ENCODE assay signal across 18 cellular contexts in the genomic region with DNA sequence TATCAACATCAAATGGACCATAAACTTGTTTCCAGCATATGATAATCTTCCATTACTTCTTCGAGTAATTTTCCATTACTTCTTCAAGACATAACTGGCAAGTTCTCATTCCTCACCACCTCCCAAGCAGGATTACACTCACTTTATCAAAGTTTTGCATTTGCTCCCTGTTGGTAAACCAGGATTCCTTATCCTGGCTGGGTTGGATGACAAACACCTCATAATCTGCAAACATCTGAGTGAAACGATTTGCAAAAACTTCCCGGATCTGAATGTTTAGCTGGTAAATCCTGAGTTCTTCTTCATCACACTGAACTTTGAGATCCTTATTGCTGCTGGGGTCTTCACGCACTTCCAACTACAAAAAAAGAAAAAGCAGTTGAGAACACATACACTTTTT.
DNase-seq lines count a peak whose midpoint lies in the region; TF ChIP-seq lines count a peak whose summit lies in the region.
"Had no signal": no experiment of that assay in that cellular context is flagged by ENCODE, and none has a peak within 500 bp of the region (broad histone marks: within the 10 kb centered on the region; RNA-seq: fewer than 3 reads in every experiment).

No MANE protein-coding gene starts in this region.

- no peak overlapping the region for H2AFZ ChIP-seq in mammary epithelial cell (ENCODE audit: low read depth, low read length)
- H2AFZ ChIP-seq in trophoblast cell (ENCODE audit: insufficient read depth, low read length, poor library complexity), result no peak overlapping the region

- H4K91ac ChIP-seq in trophoblast cell (ENCODE audit: low read depth, low read length), result no peak overlapping the region

- intact Hi-C loops in mammary epithelial cell (cut with micrococcal nuclease), result no loop called here
- intact Hi-C loops in MCF 10A (cut with micrococcal nuclease), result no loop called here

- H3K4me2 ChIP-seq in mammary epithelial cell (ENCODE audit: insufficient read depth, low read depth, low read length) (no peak overlapping the region), trophoblast cell (ENCODE audit: low read length) (no peak overlapping the region)
- H3K4me2 ChIP-seq: BLaER1 treated with 17β-estradiol and CSF1 and Interleukin-3, amounts not matched to agents 10 nM and 100 nM had no signal

- H3K4me3 Mint-ChIP-seq in MCF 10A (ENCODE audit: unreplicated experiment) (no peak overlapping the region), endodermal cell (peak overlapping the region; percentile 4)
- H3K4me3 Mint-ChIP-seq: B cell; CD8-positive, alpha-beta T cell; H9 had no signal

- no peak overlapping the region for H3K18ac ChIP-seq in trophoblast cell (ENCODE audit: low read length)

- CTCF ChIA-PET in mammary epithelial cell (lab: Charles Lee; ENCODE audit: low non-redundant PET) (no interaction called here), MCF 10A (lab: Yijun Ruan, JAX) (interaction anchor here (0.6 kb wide), 1 partner anchor 19 kb away, joined by 3 read pairs; no protein-coding TSS in a partner anchor)

- dilution Hi-C loops in mammary epithelial cell (cut with HindIII; ENCODE audit: low sequenced_read_pairs), result no loop called here

- H4K8ac ChIP-seq in trophoblast cell (ENCODE audit: low read depth, low read length), result no peak overlapping the region

- no peak overlapping the region for H2BK12ac ChIP-seq in trophoblast cell (ENCODE audit: low read length)

- no peaks in the 10 kb centered on the region for H3K9me3 Mint-ChIP-seq in MCF 10A (ENCODE audit: unreplicated experiment)
- no peaks in the 10 kb centered on the region for H3K9me3 Mint-ChIP-seq in endodermal cell
- H3K9me3 Mint-ChIP-seq: CD8-positive, alpha-beta T cell; H9 had no signal

- H3K9ac ChIP-seq in mammary epithelial cell (ENCODE audit: insufficient read depth, low read length) (no peak overlapping the region), endodermal cell (ENCODE audit: extremely low read depth, low read length, poor library complexity, severe bottlenecking) (peak overlapping the region; percentile 22), trophoblast cell (ENCODE audit: low read length) (no peak overlapping the region)
- H3K9ac ChIP-seq: BLaER1 treated with 17β-estradiol and CSF1 and Interleukin-3, amounts not matched to agents 10 nM and 100 nM had no signal

- H4K12ac ChIP-seq in trophoblast cell (ENCODE audit: low read depth, low read length), result no peak overlapping the region

- no peak overlapping the region for H3K14ac ChIP-seq in trophoblast cell (ENCODE audit: low read length)

- no peak for DNase-seq in mammary epithelial cell
- no peak for DNase-seq in MCF 10A (ENCODE audit: unreplicated experiment)
- DNase-seq in endodermal cell, result no peak
- peak; percentile 72 to 92 for DNase-seq in trophoblast cell
- DNase-seq in NCI-H510A treated with DMSO at 0.1 percent for 48 hours (lab: John Stamatoyannopoulos, UW), result no peak
- DNase-seq in suprapubic skin (ENCODE audit: low spot score in 2 of 2), result no peak
- no peak for DNase-seq in retina
- DNase-seq: 8988T; CD8-positive, alpha-beta T cell; DMS 273 treated with DMSO at 0.1 percent for 48 hours; DMS53; DND-41; EL; GOT3; H9 had no signal

- BruUV-seq in mammary epithelial cell (replicated peaks; lab: Mats Ljungman, UMichigan) (TSS peak; percentile 20), MCF 10A (replicated peaks; lab: Mats Ljungman, UMichigan) (no TSS peak)

- H3K9me3 ChIP-seq in mammary epithelial cell (replicated peaks; ENCODE audit: insufficient read depth, low read length) (no peaks in the 10 kb centered on the region), endodermal cell (ENCODE audit: control insufficient read depth, low read length) (no peaks in the 10 kb centered on the region), trophoblast cell (ENCODE audit: insufficient read depth, low read depth, low read length) (no peaks in the 10 kb centered on the region), suprapubic skin (no peaks in the 10 kb centered on the region)

- no peak for TF ChIP-seq EP300 in suprapubic skin (IDR thresholded peaks at IDR 0.05)

- no peak overlapping the region for H2AK5ac ChIP-seq in trophoblast cell (ENCODE audit: low read length)

- no peaks in the 10 kb centered on the region for H3K27me3 ChIP-seq in mammary epithelial cell (ENCODE audit: insufficient read depth, low read length)
- no peaks in the 10 kb centered on the region for H3K27me3 ChIP-seq in endodermal cell (ENCODE audit: control insufficient read depth, insufficient read depth, low read length, poor library complexity, severe bottlenecking)
- H3K27me3 ChIP-seq in trophoblast cell (ENCODE audit: insufficient read depth, low read length), result no peaks in the 10 kb centered on the region
- H3K27me3 ChIP-seq in suprapubic skin, result no peaks in the 10 kb centered on the region
- H3K27me3 ChIP-seq: BLaER1 treated with 17β-estradiol and CSF1 and Interleukin-3, amounts not matched to agents 10 nM and 100 nM had no signal

- TF ChIP-seq POLR2A in suprapubic skin (IDR thresholded peaks at IDR 0.05), result no peak

- H3K79me1 ChIP-seq in trophoblast cell (ENCODE audit: low read length), result peaks cover 4% of the 10 kb centered on the region

- H3K4me3 ChIP-seq in mammary epithelial cell (replicated peaks in 1 of 3; ENCODE audit: insufficient read depth in 1 of 3, low read depth in 2 of 3, low read length in 3 of 3) (no peak overlapping the region), endodermal cell (ENCODE audit: low read length) (peak overlapping the region; percentile 34), trophoblast cell (ENCODE audit: low read depth, low read length) (no peak overlapping the region), suprapubic skin (no peak overlapping the region)
- H3K4me3 ChIP-seq: BLaER1 treated with 17β-estradiol and CSF1 and Interleukin-3, amounts not matched to agents 10 nM and 100 nM; GM12878 had no signal

- H3K4ac ChIP-seq in trophoblast cell (ENCODE audit: low read depth, low read length), result no peak overlapping the region

- H3K27me3 Mint-ChIP-seq in MCF 10A (ENCODE audit: insufficient read depth, unreplicated experiment) (no peaks in the 10 kb centered on the region), endodermal cell (ENCODE audit: insufficient read depth) (no peaks in the 10 kb centered on the region)
- H3K27me3 Mint-ChIP-seq: B cell had no signal

- TF ChIP-seq CTCF in mammary epithelial cell (conservative IDR thresholded peaks at IDR 0.05 in 1 of 2, IDR thresholded peaks at IDR 0.05 in 1 of 2; ENCODE audit: extremely low read depth in 1 of 2, insufficient read depth in 1 of 2, low read depth in 1 of 2, low read length in 2 of 2) (no peak), MCF 10A (IDR thresholded peaks at IDR 0.05; ENCODE audit: unreplicated experiment) (no peak), endodermal cell (conservative IDR thresholded peaks at IDR 0.05) (no peak), suprapubic skin (IDR thresholded peaks at IDR 0.05) (no peak)

- no peak overlapping the region for H2BK5ac ChIP-seq in trophoblast cell (ENCODE audit: low read depth, low read length, poor library complexity)

- H3K27ac ChIP-seq in mammary epithelial cell (ENCODE audit: insufficient read depth, low read depth, low read length) (no peak overlapping the region), endodermal cell (ENCODE audit: low read depth, low read length) (peak overlapping the region; percentile 33), trophoblast cell (ENCODE audit: low read depth, low read length) (no peak overlapping the region), suprapubic skin (no peak overlapping the region)
- H3K27ac ChIP-seq: BLaER1 treated with 17β-estradiol and CSF1 and Interleukin-3, amounts not matched to agents 10 nM and 100 nM had no signal

- H3K36me3 ChIP-seq in mammary epithelial cell (ENCODE audit: insufficient read depth, low read length), result peaks cover 3% of the 10 kb centered on the region
- H3K36me3 ChIP-seq in endodermal cell (ENCODE audit: control insufficient read depth, insufficient read depth, low read length), result peaks cover 54% of the 10 kb centered on the region
- H3K36me3 ChIP-seq in trophoblast cell (ENCODE audit: control insufficient read depth in 1 of 2, insufficient read depth in 2 of 2, low read length in 2 of 2), result peaks cover 8 to 16% of the 10 kb centered on the region in 2 experiments
- peaks cover 34% of the 10 kb centered on the region for H3K36me3 ChIP-seq in suprapubic skin

- H3K27ac Mint-ChIP-seq in MCF 10A (ENCODE audit: low read depth, unreplicated experiment), result no peak overlapping the region
- H3K27ac Mint-ChIP-seq in endodermal cell, result peak overlapping the region; percentile 84
- H3K27ac Mint-ChIP-seq: B cell; CD8-positive, alpha-beta T cell had no signal

- H3K4me1 ChIP-seq in mammary epithelial cell (ENCODE audit: insufficient read depth, low read length) (no peaks in the 10 kb centered on the region), endodermal cell (ENCODE audit: control insufficient read depth, insufficient read depth, low read length) (peaks cover 15% of the 10 kb centered on the region), trophoblast cell (ENCODE audit: control insufficient read depth in 1 of 2, insufficient read depth in 2 of 2, low read length in 2 of 2) (peaks cover 7 to 11% of the 10 kb centered on the region in 2 experiments), suprapubic skin (no peaks in the 10 kb centered on the region)

- in situ Hi-C loops in mammary epithelial cell (cut with MboI; ENCODE audit: low sequenced_read_pairs in 2 of 2), result no loop called here

- 86% methylated on average over 4 of the region's 4 CpGs for WGBS in mammary epithelial cell (ENCODE audit: low coverage, missing lambda C conversion rate)
- WGBS in endodermal cell (ENCODE audit: insufficient coverage in 1 of 2, insufficient read length in 1 of 2), 2 experiments, result 51 to 68% methylated on average over 4 of the region's 4 CpGs
- no CpG with 5 or more reads among the region's 4 CpGs for WGBS in trophoblast cell (ENCODE audit: extremely low coverage, insufficient coverage, insufficient read length)
- WGBS in suprapubic skin, result 91% methylated on average over 4 of the region's 4 CpGs

- H3K23ac ChIP-seq in trophoblast cell (ENCODE audit: low read length), result no peak overlapping the region

- POLR2A ChIA-PET in MCF 10A (lab: Yijun Ruan, JAX), result no interaction called here

- peaks cover 6% of the 10 kb centered on the region for H3K4me1 Mint-ChIP-seq in MCF 10A (ENCODE audit: insufficient read depth, unreplicated experiment)
- H3K4me1 Mint-ChIP-seq in endodermal cell, result peaks cover 46% of the 10 kb centered on the region
- H3K4me1 Mint-ChIP-seq: B cell, H9 had no signal

- no peaks in the 10 kb centered on the region for H4K20me1 ChIP-seq in mammary epithelial cell (ENCODE audit: insufficient read depth, low read length)

- no peak overlapping the region for H2BK120ac ChIP-seq in trophoblast cell (ENCODE audit: insufficient read depth, low read length, poor library complexity)

- H3K36me3 Mint-ChIP-seq in MCF 10A (ENCODE audit: insufficient read depth, unreplicated experiment) (peaks cover 42% of the 10 kb centered on the region), endodermal cell (ENCODE audit: low read depth) (peaks cover 47% of the 10 kb centered on the region)

- H3K79me2 ChIP-seq in mammary epithelial cell (ENCODE audit: insufficient read depth, low read length) (no peaks in the 10 kb centered on the region), trophoblast cell (ENCODE audit: control insufficient read depth, insufficient read depth, low read length, poor library complexity) (no peaks in the 10 kb centered on the region)

Comparison
In these comparisons a context has a peak if more than half of its experiments do, and no peak if none do; other contexts are left out.
1. DNase-seq: peak in trophoblast cell (2 of 2); none in mammary epithelial cell (single experiment), MCF 10A (single experiment), endodermal cell (single experiment), NCI-H510A treated with DMSO at 0.1 percent for 48 hours (single experiment), suprapubic skin (0 of 2) and retina (single experiment).